9 cellular contexts compared by ENCODE assay signal in genomic region chr9:35481347-35481975, GRCh38. TPM values are rescaled to one million over a fixed set of nuclear protein-coding genes. Genes with fewer than 3 reads are reported as not detected.
DNase-seq lines count a peak whose midpoint lies in the region; ATAC-seq and TF ChIP-seq lines count a peak whose summit lies in the region.
"Had no signal": no experiment of that assay in that cellular context is flagged by ENCODE, and none has a peak within 500 bp of the region (broad histone marks: within the 10 kb centered on the region; RNA-seq: fewer than 3 reads in every experiment).

No MANE protein-coding gene starts in this region.

- no peak overlapping the region for H2BK120ac ChIP-seq in IMR-90 (ENCODE audit: low read depth, low read length)

- TF ChIP-seq POLR2A in IMR-90 (IDR thresholded peaks at IDR 0.05; ENCODE audit: low read depth, low read length) = no peak

- H3K36me3 Mint-ChIP-seq in endodermal cell (ENCODE audit: low read depth) = no peaks in the 10 kb centered on the region
- H3K36me3 Mint-ChIP-seq: natural killer cell treated with Interleukin-12 subunit alpha and Interleukin-12 subunit beta and Interleukin-15 and Interleukin-18, amount 100 ng/mL, for 72 hours had no signal

- no peak overlapping the region for H3K14ac ChIP-seq in IMR-90 (replicated peaks; ENCODE audit: low read depth, low read length)

- H3K4me1 ChIP-seq in IMR-90 (ENCODE audit: control insufficient read depth, insufficient read depth, low read length) (peaks cover 4% of the 10 kb centered on the region; the same call in 1 of the 2 replicates), endodermal cell (ENCODE audit: control insufficient read depth, insufficient read depth, low read length) (no peaks in the 10 kb centered on the region)

- dilution Hi-C loops in IMR-90 (cut with HindIII; ENCODE audit: low sequenced_read_pairs, unreplicated experiment) = no loop called here

- H3K9me3 Mint-ChIP-seq in endodermal cell = peaks cover 3% of the 10 kb centered on the region
- H3K9me3 Mint-ChIP-seq: natural killer cell treated with Interleukin-12 subunit alpha and Interleukin-12 subunit beta and Interleukin-15 and Interleukin-18, amount 100 ng/mL, for 72 hours had no signal

- H4K5ac ChIP-seq in IMR-90 (ENCODE audit: low read depth, low read length) = no peak overlapping the region

- H4K8ac ChIP-seq in IMR-90 (ENCODE audit: low read depth in 2 of 2, low read length in 2 of 2) = 0 out of 4 replicates have a peak overlapping the region, but pooled peaks of 1 of the 2 experiments have one; percentile 4

- H3K9me3 ChIP-seq in IMR-90 (ENCODE audit: control insufficient read depth, insufficient read depth, low read length) (no peaks in the 10 kb centered on the region), endodermal cell (ENCODE audit: control insufficient read depth, low read length) (peaks cover 5% of the 10 kb centered on the region)

- H2AK5ac ChIP-seq in IMR-90 (ENCODE audit: low read depth, low read length) = peak overlapping the region; percentile 11; the same call in 1 of the 2 replicates

- H3K56ac ChIP-seq in IMR-90 (ENCODE audit: extremely low read depth, insufficient read depth, low read length) = no peak overlapping the region

- no peak overlapping the region for H3K4me2 ChIP-seq in IMR-90 (ENCODE audit: low read depth, low read length)

- peaks cover 4% of the 10 kb centered on the region for H3K4me1 Mint-ChIP-seq in endodermal cell

- H3K23ac ChIP-seq in IMR-90 (ENCODE audit: low read depth, low read length) = no peak overlapping the region

- H4K91ac ChIP-seq in IMR-90 (ENCODE audit: insufficient read depth, low read depth, low read length) = no peak overlapping the region

- peak; percentile 78 for ATAC-seq in IMR-90 (ENCODE audit: low read depth)
- no peak for ATAC-seq in GM21526 (IDR thresholded peaks at IDR 0.05; ENCODE audit: low FRiP score, unreplicated experiment)
- ATAC-seq in GM21447 (IDR thresholded peaks at IDR 0.05; ENCODE audit: unreplicated experiment) = no peak

- H3K27ac Mint-ChIP-seq in endodermal cell = no peak overlapping the region
- H3K27ac Mint-ChIP-seq: natural killer cell treated with Interleukin-12 subunit alpha and Interleukin-12 subunit beta and Interleukin-15 and Interleukin-18, amount 100 ng/mL, for 72 hours had no signal

- peaks cover 2% of the 10 kb centered on the region for H3K27me3 Mint-ChIP-seq in endodermal cell (ENCODE audit: insufficient read depth)

- no peak overlapping the region for H2BK20ac ChIP-seq in IMR-90 (ENCODE audit: low read depth, low read length)

- H3K27me3 ChIP-seq in IMR-90 (ENCODE audit: control insufficient read depth, insufficient read depth, low read length) = peaks cover 3% of the 10 kb centered on the region; the same call in 1 of the 2 replicates
- H3K27me3 ChIP-seq in endodermal cell (ENCODE audit: control insufficient read depth, insufficient read depth, low read length, poor library complexity, severe bottlenecking) = no peaks in the 10 kb centered on the region

- no peak overlapping the region for H3K4ac ChIP-seq in IMR-90 (ENCODE audit: low read depth, low read length)

- DNase-seq in Daoy (ENCODE audit: low read depth) (peak; percentile 73), IMR-90 (peak; percentile 75), SK-N-DZ (ENCODE audit: low spot score) (peak; percentile 35), endodermal cell (peak; percentile 83), myocyte (ENCODE audit: low read depth) (peak; percentile 75), retina (no peak)

- H3K79me1 ChIP-seq in IMR-90 (ENCODE audit: low read depth in 1 of 2, low read length in 2 of 2) = no peaks in the 10 kb centered on the region

- 80% methylated on average over 1 of the region's 4 CpGs; no CpG with 5 or more reads in 1 of the 2 experiments for WGBS in IMR-90 (ENCODE audit: extremely low coverage in 2 of 2, insufficient read length in 1 of 2), 2 experiments
- 84 to 86% methylated on average over 3 to 4 of the region's 4 CpGs for WGBS in endodermal cell (ENCODE audit: insufficient coverage in 1 of 2, insufficient read length in 1 of 2), 2 experiments

- no peak overlapping the region for H3K4me3 Mint-ChIP-seq in endodermal cell
- H3K4me3 Mint-ChIP-seq: natural killer cell treated with Interleukin-12 subunit alpha and Interleukin-12 subunit beta and Interleukin-15 and Interleukin-18, amount 100 ng/mL, for 72 hours had no signal

- peak; percentile 89 for TF ChIP-seq CTCF in IMR-90 (conservative IDR thresholded peaks at IDR 0.05; ENCODE audit: low read depth, low read length)
- TF ChIP-seq CTCF in endodermal cell (conservative IDR thresholded peaks at IDR 0.05) = peak; percentile 86

- H3K36me3 ChIP-seq in IMR-90 (ENCODE audit: control insufficient read depth, insufficient read depth, low read length) = no peaks in the 10 kb centered on the region
- no peaks in the 10 kb centered on the region for H3K36me3 ChIP-seq in endodermal cell (ENCODE audit: control insufficient read depth, insufficient read depth, low read length)

- TF ChIP-seq RAD21 in IMR-90 (IDR thresholded peaks at IDR 0.05; ENCODE audit: low read length) = peak; percentile 89

- no peaks in the 10 kb centered on the region for H3K9me1 ChIP-seq in IMR-90 (ENCODE audit: insufficient read depth, low read length)

- no peak overlapping the region for H3K4me3 ChIP-seq in IMR-90 (ENCODE audit: insufficient read depth, low read depth, low read length)
- no peak overlapping the region for H3K4me3 ChIP-seq in endodermal cell (ENCODE audit: low read length)

- peak overlapping the region; percentile 9 for H2AFZ ChIP-seq in IMR-90 (replicated peaks; ENCODE audit: low read length, poor library complexity)

- BruUV-seq in IMR-90 (replicated peaks; lab: Mats Ljungman, UMichigan) = no TSS peak

- intact Hi-C loops in IMR-90 (cut with micrococcal nuclease) = loop anchor here (1.0 to 10.0 kb wide), 3 partner anchors 73 to 173 kb away; partner anchors contain the start of genes CCDC107, RMRP, SIT1 and TESK1

- H3K27ac ChIP-seq in IMR-90 (ENCODE audit: insufficient read depth, low read length) (no peak overlapping the region), endodermal cell (ENCODE audit: low read depth, low read length) (no peak overlapping the region)

- no peak overlapping the region for H3K18ac ChIP-seq in IMR-90 (ENCODE audit: low read depth, low read length)

- POLR2A ChIA-PET in IMR-90 (lab: Charles Lee; ENCODE audit: unreplicated experiment) = interaction anchor here (0.6 kb wide), 1 partner anchor 370 kb away, joined by 3 read pairs; no protein-coding TSS in a partner anchor

- CTCF ChIA-PET in IMR-90 (lab: Yijun Ruan, JAX) = interaction anchor here (0.5 to 1.3 kb wide), 9 partner anchors 11 to 506 kb away, joined by 3 to 5 read pairs (median 3); no protein-coding TSS in a partner anchor

- no peak overlapping the region for H2AK9ac ChIP-seq in IMR-90 (replicated peaks; ENCODE audit: low read depth, low read length, poor library complexity)

- H3K9ac ChIP-seq in IMR-90 (ENCODE audit: low read depth, low read length) (no peak overlapping the region), endodermal cell (ENCODE audit: extremely low read depth, low read length, poor library complexity, severe bottlenecking) (no peak overlapping the region)

- no peaks in the 10 kb centered on the region for H4K20me1 ChIP-seq in IMR-90 (ENCODE audit: insufficient read depth, low read length)

- no peak overlapping the region; the same call in 2 of the 3 replicates for H2BK15ac ChIP-seq in IMR-90 (ENCODE audit: low read depth, low read length)

- in situ Hi-C loops in IMR-90 (cut with MboI; ENCODE audit: low sequenced_read_pairs) = no loop called here

- no peak overlapping the region for H2BK5ac ChIP-seq in IMR-90 (ENCODE audit: low read depth, low read length, poor library complexity, severe bottlenecking)

TF ChIP-seq in IMR-90, 13 proteins besides CTCF, POLR2A, EP300 and RAD21:
- TF ChIP-seq RFX5 (IDR thresholded peaks at IDR 0.05; ENCODE audit: low read depth, low read length) (no peak), SMC3 (IDR thresholded peaks at IDR 0.05; ENCODE audit: low read depth, low read length) (peak; percentile 92), CEBPB (IDR thresholded peaks at IDR 0.05; ENCODE audit: low read depth, low read length) (no peak)

RNA-seq across cellular contexts. Expression of gene RUSC2, which starts 8.4 kb away (rescaled TPM):
- total RNA-seq in Daoy (2014; rRNA removed; shearing (Covaris generic)) = 18.2 and 20.7 TPM in 2 replicates
- total RNA-seq in IMR-90 (2012; rRNA removed) = 17.4 and 18.3 TPM in 2 replicates
- 35.4 and 42.8 TPM in 2 replicates for polyA plus RNA-seq in IMR-90 (2012; rRNA removed)
- polyA plus RNA-seq in IMR-90 (2012; cell fraction: cytosol; rRNA removed) = 16.0 and 32.6 TPM in 2 replicates
- 90.1 and 162 TPM in 2 replicates for polyA plus RNA-seq in IMR-90 (2012; cell fraction: nucleus; rRNA removed; ENCODE audit: low replicate concordance)
- 15.6 and 17.7 TPM in 2 replicates for polyA plus RNA-seq in SK-N-DZ (2014; cell fraction: cytosol; rRNA removed)
- polyA plus RNA-seq in SK-N-DZ (2014; cell fraction: nucleus; rRNA removed) = 25.0 and 26.4 TPM in 2 replicates
- total RNA-seq in endodermal cell = 10 to 100 TPM; 17.2 to 21.0 TPM
- 16.3 TPM for polyA plus RNA-seq in endodermal cell (2013, experiment 1 of 2)
- polyA plus RNA-seq in endodermal cell (2013, experiment 2 of 2) = 15.9 TPM
- 39.8 and 57.0 TPM in 2 replicates for total RNA-seq in myocyte
- polyA plus RNA-seq in myocyte (2012) = 57.0 TPM
